29 cellular contexts compared by ENCODE assay signal in the genomic region with DNA sequence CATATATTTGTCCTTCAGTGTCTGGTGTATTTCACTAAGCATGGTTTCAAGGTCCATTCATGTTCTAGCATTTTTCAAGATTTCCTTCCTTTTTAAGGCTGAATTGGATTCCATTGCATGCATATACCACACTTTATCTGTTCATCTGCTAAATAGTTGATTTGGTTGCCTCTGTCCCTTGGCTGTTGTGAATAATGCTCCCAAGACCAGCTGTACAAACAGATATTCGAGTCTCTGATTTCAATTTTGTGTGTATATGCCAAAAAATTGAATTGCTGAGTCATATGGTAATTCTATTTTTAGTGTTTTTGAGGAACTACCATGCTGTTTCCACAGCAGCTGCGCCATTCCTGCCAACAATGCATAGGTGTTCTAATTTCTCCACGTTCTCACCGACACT.
"Had no signal": no experiment of that assay in that cellular context is flagged by ENCODE, and none has a peak within 500 bp of the region (broad histone marks: within the 10 kb centered on the region; RNA-seq: fewer than 3 reads in every experiment).

No MANE protein-coding gene starts in this region.

- ATAC-seq: activated naive CD4-positive, alpha-beta T cell treated with anti-CD3 and anti-CD28 coated beads, Interleukin-2, amount 50 U/mL, for 72 hours; activated T-cell treated with anti-CD3 and anti-CD28 coated beads, Interleukin-2, amount 50 U/mL, for 4 hours; body of pancreas had no signal

- DNase-seq: activated B cell treated with CpG ODN at 0.5 μM for 24 hours; activated CD4-positive, alpha-beta memory T cell treated with anti-CD3 and anti-CD28 coated beads for 36 hours; activated CD4-positive, alpha-beta T cell treated with anti-CD3 and anti-CD28 coated beads for 4 hours; activated CD4-positive, alpha-beta T cell treated with anti-CD3 and anti-CD28 coated beads, Interleukin-2, amount 50 U/mL, for 1 hour; activated CD4-positive, CD25-positive, alpha-beta regulatory T cell treated with anti-CD3 and anti-CD28 coated beads, Interleukin-2, amount 50 U/mL, for 72 hours; activated CD8-positive, alpha-beta memory T cell treated with anti-CD3 and anti-CD28 coated beads, Interleukin-2, amount 50 U/mL, for 4 hours; activated gamma-delta T cell treated with Interleukin-2 at 50 U/mL for 16 hours; activated naive CD4-positive, alpha-beta T cell treated with anti-CD3 and anti-CD28 coated beads for 36 hours; activated T-cell treated with anti-CD3 and anti-CD28 coated beads for 4 hours; activated T-cell treated with anti-CD3 and anti-CD28 coated beads, Interleukin-2, amount 50 U/mL, for 4 hours; adrenal gland; MM.1S; MV-4-11; NCI-H1092; NCI-H1436 treated with DMSO at 0.1 percent for 48 hours; NCI-H1694 treated with DMSO at 0.1 percent for 48 hours; NCI-H2029; NCI-H2227 treated with DMSO at 0.1 percent for 48 hours; NCI-H524 treated with DMSO at 0.1 percent for 48 hours; PC-9; SHP77; SW 1271; T-helper 1 cell; T-helper 2 cell; T-helper 9 cell had no signal

- H3K4me3 ChIP-seq: adrenal gland, body of pancreas, breast epithelium, PC-9, SJSA1 had no signal
